20 cellular contexts compared by ENCODE assay signal in genomic region chr19:19059018-19059836, GRCh38.
"Had no signal": no experiment of that assay in that cellular context is flagged by ENCODE, and none has a peak within 500 bp of the region (broad histone marks: within the 10 kb centered on the region; RNA-seq: fewer than 3 reads in every experiment).

No MANE protein-coding gene starts in this region.

- H3K27me3 ChIP-seq: ascending aorta, heart right ventricle, pancreas had no signal

- H3K4me3 ChIP-seq: ascending aorta, heart right ventricle, pancreas had no signal

- H3K9me3 ChIP-seq: ascending aorta, heart right ventricle, pancreas had no signal

- H3K9me3 Mint-ChIP-seq: activated CD4-positive, alpha-beta memory T cell treated with anti-CD3 and anti-CD28 coated beads for 36 hours; central memory CD8-positive, alpha-beta T cell; immature natural killer cell; naive thymus-derived CD4-positive, alpha-beta T cell; WTC11 had no signal

- DNase-seq: activated CD4-positive, alpha-beta memory T cell treated with anti-CD3 and anti-CD28 coated beads for 36 hours; activated CD4-positive, alpha-beta T cell treated with anti-CD3 and anti-CD28 coated beads for 36 hours; activated naive CD4-positive, alpha-beta T cell treated with Interleukin-2 at 50 U/mL for 16 hours; cortex of kidney; heart right ventricle; immature natural killer cell; kidney glomerular epithelial cell; left ventricle myocardium superior; mesendoderm; naive thymus-derived CD4-positive, alpha-beta T cell; pancreas; stimulated activated naive CD8-positive, alpha-beta T cell treated with anti-CD3 and anti-CD28 coated beads, Interleukin-15, Interleukin-2, amounts not matched to agents 100 U/mL and 50 U/mL, for 24 hours; substantia nigra; SW 1271; T-helper 2 cell; trophoblast cell had no signal

- H3K27ac ChIP-seq: ascending aorta, pancreas had no signal

- H3K4me3 Mint-ChIP-seq: activated CD4-positive, alpha-beta memory T cell treated with anti-CD3 and anti-CD28 coated beads for 36 hours; activated CD4-positive, alpha-beta T cell treated with anti-CD3 and anti-CD28 coated beads for 36 hours; central memory CD8-positive, alpha-beta T cell; immature natural killer cell; naive thymus-derived CD4-positive, alpha-beta T cell; WTC11 had no signal

- H3K27me3 Mint-ChIP-seq: activated CD4-positive, alpha-beta memory T cell treated with anti-CD3 and anti-CD28 coated beads for 36 hours; activated CD4-positive, alpha-beta T cell treated with anti-CD3 and anti-CD28 coated beads for 36 hours; central memory CD8-positive, alpha-beta T cell; naive thymus-derived CD4-positive, alpha-beta T cell had no signal

- H3K36me3 Mint-ChIP-seq: immature natural killer cell had no signal

- H3K27ac Mint-ChIP-seq: activated CD4-positive, alpha-beta memory T cell treated with anti-CD3 and anti-CD28 coated beads for 36 hours; activated CD4-positive, alpha-beta T cell treated with anti-CD3 and anti-CD28 coated beads for 36 hours; naive thymus-derived CD4-positive, alpha-beta T cell; WTC11 had no signal

- ATAC-seq: activated CD4-positive, alpha-beta T cell treated with anti-CD3 and anti-CD28 coated beads for 36 hours; esophagus mucosa; heart right ventricle; left ventricle myocardium superior; naive thymus-derived CD4-positive, alpha-beta T cell; pancreas; stimulated activated naive CD8-positive, alpha-beta T cell treated with anti-CD3 and anti-CD28 coated beads, Interleukin-15, Interleukin-2, amounts not matched to agents 100 U/mL and 50 U/mL, for 24 hours; WTC11 had no signal
